1 cellular context compared by ENCODE assay signal in the genomic region with DNA sequence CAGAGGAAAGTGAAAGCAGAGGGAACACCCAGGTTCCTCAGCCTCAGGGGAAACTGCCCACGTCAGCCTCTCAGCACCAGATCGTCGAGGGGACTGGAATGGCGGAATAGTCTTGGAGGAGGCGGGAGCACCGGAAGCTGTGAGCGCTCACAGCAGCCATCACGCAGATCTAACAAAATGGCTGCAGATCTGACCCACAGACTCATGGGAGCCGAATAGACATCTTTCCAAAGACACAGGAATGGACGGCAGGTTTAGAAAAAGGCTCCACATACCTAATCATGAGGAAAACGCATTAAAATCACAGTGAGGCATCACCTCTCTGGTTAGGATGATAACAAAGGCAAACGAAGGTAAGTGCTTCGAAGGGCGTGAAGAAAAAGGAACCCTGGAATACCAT.
TF ChIP-seq lines count a peak whose summit lies in the region.

No MANE protein-coding gene starts in this region.

TF ChIP-seq in SK-N-SH, 30 proteins besides CTCF, POLR2A, EP300 and RAD21 (continued from another document):
- TF ChIP-seq, protein P1, sequence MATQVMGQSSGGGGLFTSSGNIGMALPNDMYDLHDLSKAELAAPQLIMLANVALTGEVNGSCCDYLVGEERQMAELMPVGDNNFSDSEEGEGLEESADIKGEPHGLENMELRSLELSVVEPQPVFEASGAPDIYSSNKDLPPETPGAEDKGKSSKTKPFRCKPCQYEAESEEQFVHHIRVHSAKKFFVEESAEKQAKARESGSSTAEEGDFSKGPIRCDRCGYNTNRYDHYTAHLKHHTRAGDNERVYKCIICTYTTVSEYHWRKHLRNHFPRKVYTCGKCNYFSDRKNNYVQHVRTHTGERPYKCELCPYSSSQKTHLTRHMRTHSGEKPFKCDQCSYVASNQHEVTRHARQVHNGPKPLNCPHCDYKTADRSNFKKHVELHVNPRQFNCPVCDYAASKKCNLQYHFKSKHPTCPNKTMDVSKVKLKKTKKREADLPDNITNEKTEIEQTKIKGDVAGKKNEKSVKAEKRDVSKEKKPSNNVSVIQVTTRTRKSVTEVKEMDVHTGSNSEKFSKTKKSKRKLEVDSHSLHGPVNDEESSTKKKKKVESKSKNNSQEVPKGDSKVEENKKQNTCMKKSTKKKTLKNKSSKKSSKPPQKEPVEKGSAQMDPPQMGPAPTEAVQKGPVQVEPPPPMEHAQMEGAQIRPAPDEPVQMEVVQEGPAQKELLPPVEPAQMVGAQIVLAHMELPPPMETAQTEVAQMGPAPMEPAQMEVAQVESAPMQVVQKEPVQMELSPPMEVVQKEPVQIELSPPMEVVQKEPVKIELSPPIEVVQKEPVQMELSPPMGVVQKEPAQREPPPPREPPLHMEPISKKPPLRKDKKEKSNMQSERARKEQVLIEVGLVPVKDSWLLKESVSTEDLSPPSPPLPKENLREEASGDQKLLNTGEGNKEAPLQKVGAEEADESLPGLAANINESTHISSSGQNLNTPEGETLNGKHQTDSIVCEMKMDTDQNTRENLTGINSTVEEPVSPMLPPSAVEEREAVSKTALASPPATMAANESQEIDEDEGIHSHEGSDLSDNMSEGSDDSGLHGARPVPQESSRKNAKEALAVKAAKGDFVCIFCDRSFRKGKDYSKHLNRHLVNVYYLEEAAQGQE (IDR thresholded peaks at IDR 0.05; ENCODE audit: low read depth, low read length), result no peak
- peak; percentile 31; the same call in 1 of the 2 replicates for TF ChIP-seq GABPA (IDR thresholded peaks at IDR 0.05; ENCODE audit: low read depth)
- TF ChIP-seq, protein P2, sequence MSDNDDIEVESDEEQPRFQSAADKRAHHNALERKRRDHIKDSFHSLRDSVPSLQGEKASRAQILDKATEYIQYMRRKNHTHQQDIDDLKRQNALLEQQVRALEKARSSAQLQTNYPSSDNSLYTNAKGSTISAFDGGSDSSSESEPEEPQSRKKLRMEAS (IDR thresholded peaks at IDR 0.05; ENCODE audit: low read depth), result peak; percentile 74
- TF ChIP-seq, protein P3, sequence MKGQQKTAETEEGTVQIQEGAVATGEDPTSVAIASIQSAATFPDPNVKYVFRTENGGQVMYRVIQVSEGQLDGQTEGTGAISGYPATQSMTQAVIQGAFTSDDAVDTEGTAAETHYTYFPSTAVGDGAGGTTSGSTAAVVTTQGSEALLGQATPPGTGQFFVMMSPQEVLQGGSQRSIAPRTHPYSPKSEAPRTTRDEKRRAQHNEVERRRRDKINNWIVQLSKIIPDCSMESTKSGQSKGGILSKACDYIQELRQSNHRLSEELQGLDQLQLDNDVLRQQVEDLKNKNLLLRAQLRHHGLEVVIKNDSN (IDR thresholded peaks at IDR 0.05; ENCODE audit: borderline replicate concordance, low read depth), result no peak
- TF ChIP-seq POLR2AphosphoS5 (IDR thresholded peaks at IDR 0.05; ENCODE audit: low read depth, low read length), result no peak
- TF ChIP-seq MXI1 (IDR thresholded peaks at IDR 0.05; ENCODE audit: low read depth, low read length), result no peak
- no peak for TF ChIP-seq FOSL2 (IDR thresholded peaks at IDR 0.05; ENCODE audit: borderline replicate concordance, low read depth)
- TF ChIP-seq, protein P4, sequence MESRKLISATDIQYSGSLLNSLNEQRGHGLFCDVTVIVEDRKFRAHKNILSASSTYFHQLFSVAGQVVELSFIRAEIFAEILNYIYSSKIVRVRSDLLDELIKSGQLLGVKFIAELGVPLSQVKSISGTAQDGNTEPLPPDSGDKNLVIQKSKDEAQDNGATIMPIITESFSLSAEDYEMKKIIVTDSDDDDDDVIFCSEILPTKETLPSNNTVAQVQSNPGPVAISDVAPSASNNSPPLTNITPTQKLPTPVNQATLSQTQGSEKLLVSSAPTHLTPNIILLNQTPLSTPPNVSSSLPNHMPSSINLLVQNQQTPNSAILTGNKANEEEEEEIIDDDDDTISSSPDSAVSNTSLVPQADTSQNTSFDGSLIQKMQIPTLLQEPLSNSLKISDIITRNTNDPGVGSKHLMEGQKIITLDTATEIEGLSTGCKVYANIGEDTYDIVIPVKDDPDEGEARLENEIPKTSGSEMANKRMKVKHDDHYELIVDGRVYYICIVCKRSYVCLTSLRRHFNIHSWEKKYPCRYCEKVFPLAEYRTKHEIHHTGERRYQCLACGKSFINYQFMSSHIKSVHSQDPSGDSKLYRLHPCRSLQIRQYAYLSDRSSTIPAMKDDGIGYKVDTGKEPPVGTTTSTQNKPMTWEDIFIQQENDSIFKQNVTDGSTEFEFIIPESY (IDR thresholded peaks at IDR 0.05; ENCODE audit: borderline replicate concordance, low read depth), result no peak
- TF ChIP-seq NRF1 (IDR thresholded peaks at IDR 0.05; ENCODE audit: low read depth, low read length), result no peak
- TF ChIP-seq SMC3 (IDR thresholded peaks at IDR 0.05; ENCODE audit: low read depth, low read length), result no peak
